Comparison of ENCODE assay signal across 2 cellular contexts in genomic region chr3:188546835-188547670, GRCh38.
TF ChIP-seq lines count a peak whose summit lies in the region.

No MANE protein-coding gene starts in this region.

TF ChIP-seq in IMR-90, 13 proteins besides CTCF, POLR2A, EP300 and RAD21:
- TF ChIP-seq FOS (IDR thresholded peaks at IDR 0.05; ENCODE audit: low read depth, low read length) (peak; percentile 78), CHD1 (IDR thresholded peaks at IDR 0.05; ENCODE audit: low read depth, low read length) (no peak), RFX5 (IDR thresholded peaks at IDR 0.05; ENCODE audit: low read depth, low read length) (no peak), MXI1 (IDR thresholded peaks at IDR 0.05; ENCODE audit: borderline replicate concordance, low read depth, low read length) (no peak), SMC3 (IDR thresholded peaks at IDR 0.05; ENCODE audit: low read depth, low read length) (peak; percentile 18; the same call in 1 of the 2 replicates), MAFK (IDR thresholded peaks at IDR 0.05; ENCODE audit: low read depth, low read length) (peak; percentile 14; the same call in 1 of the 2 replicates), CEBPB (IDR thresholded peaks at IDR 0.05; ENCODE audit: low read depth, low read length) (no peak), MAZ (IDR thresholded peaks at IDR 0.05; ENCODE audit: borderline replicate concordance, low read depth, low read length) (no peak), BHLHE40 (IDR thresholded peaks at IDR 0.05; ENCODE audit: low read depth, low read length) (0 out of 2 replicates have a peak, but pooled peaks have one; percentile 7)
- TF ChIP-seq, protein P1, sequence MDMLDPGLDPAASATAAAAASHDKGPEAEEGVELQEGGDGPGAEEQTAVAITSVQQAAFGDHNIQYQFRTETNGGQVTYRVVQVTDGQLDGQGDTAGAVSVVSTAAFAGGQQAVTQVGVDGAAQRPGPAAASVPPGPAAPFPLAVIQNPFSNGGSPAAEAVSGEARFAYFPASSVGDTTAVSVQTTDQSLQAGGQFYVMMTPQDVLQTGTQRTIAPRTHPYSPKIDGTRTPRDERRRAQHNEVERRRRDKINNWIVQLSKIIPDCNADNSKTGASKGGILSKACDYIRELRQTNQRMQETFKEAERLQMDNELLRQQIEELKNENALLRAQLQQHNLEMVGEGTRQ (IDR thresholded peaks at IDR 0.05; ENCODE audit: low read depth, low read length), result no peak

TF ChIP-seq in HepG2, 621 proteins besides CTCF, POLR2A, EP300 and RAD21 (continues in another document):
- TF ChIP-seq U2AF1 (optimal IDR thresholded peaks at IDR 0.05; ENCODE audit: low read depth, low read length), result no peak
- TF ChIP-seq TEAD3 (CRISPR knock-in tag; optimal IDR thresholded peaks at IDR 0.05; ENCODE audit: borderline replicate concordance), result peak; percentile 93
- no peak for TF ChIP-seq ZBTB39 (CRISPR knock-in tag; IDR thresholded peaks at IDR 0.05)
- TF ChIP-seq FOSL1 (CRISPR knock-in tag; IDR thresholded peaks at IDR 0.05; ENCODE audit: borderline replicate concordance), result peak; percentile 75; the same call in 1 of the 2 replicates
- TF ChIP-seq ZSCAN29 (CRISPR knock-in tag; conservative IDR thresholded peaks at IDR 0.05), result no peak
- no peak for TF ChIP-seq ZNF354B (CRISPR knock-in tag; IDR thresholded peaks at IDR 0.05)
- no peak for TF ChIP-seq ZNF672 (CRISPR knock-in tag; IDR thresholded peaks at IDR 0.05)
- TF ChIP-seq NCOA2 (CRISPR knock-in tag; IDR thresholded peaks at IDR 0.05), result peak; percentile 76
- TF ChIP-seq ZNF616 (CRISPR knock-in tag; IDR thresholded peaks at IDR 0.05; ENCODE audit: low read depth), result no peak
- TF ChIP-seq MXI1 (IDR thresholded peaks at IDR 0.05; ENCODE audit: borderline replicate concordance, low read depth, low read length), result 0 out of 3 replicates have a peak, but pooled peaks have one; percentile 18
- TF ChIP-seq ZNF605 (CRISPR knock-in tag; IDR thresholded peaks at IDR 0.05), result no peak
- peak; percentile 34; the same call in 1 of the 2 replicates for TF ChIP-seq FOXK1 (CRISPR knock-in tag; IDR thresholded peaks at IDR 0.05; ENCODE audit: borderline replicate concordance, low read depth)
- TF ChIP-seq MTERF4 (CRISPR knock-in tag; IDR thresholded peaks at IDR 0.05), result no peak
- no peak for TF ChIP-seq MAF1 (CRISPR knock-in tag; IDR thresholded peaks at IDR 0.05; ENCODE audit: borderline replicate concordance)
- peak; percentile 91 for TF ChIP-seq FOSL2 (CRISPR knock-in tag; IDR thresholded peaks at IDR 0.05)
- TF ChIP-seq ZFP36 (IDR thresholded peaks at IDR 0.05; ENCODE audit: borderline replicate concordance, low read depth, low read length, partially characterized antibody), result no peak
- no peak for TF ChIP-seq POGK (CRISPR knock-in tag; conservative IDR thresholded peaks at IDR 0.05)
- 0 out of 4 replicates have a peak, but pooled peaks of 1 of the 2 experiments have one; percentile 20 for TF ChIP-seq KLF16 (CRISPR knock-in tag; IDR thresholded peaks at IDR 0.05)
- no peak for TF ChIP-seq ONECUT2 (CRISPR knock-in tag; IDR thresholded peaks at IDR 0.05)
- no peak for TF ChIP-seq MYC (CRISPR knock-in tag; IDR thresholded peaks at IDR 0.05; ENCODE audit: borderline replicate concordance)
- TF ChIP-seq, protein P2, sequence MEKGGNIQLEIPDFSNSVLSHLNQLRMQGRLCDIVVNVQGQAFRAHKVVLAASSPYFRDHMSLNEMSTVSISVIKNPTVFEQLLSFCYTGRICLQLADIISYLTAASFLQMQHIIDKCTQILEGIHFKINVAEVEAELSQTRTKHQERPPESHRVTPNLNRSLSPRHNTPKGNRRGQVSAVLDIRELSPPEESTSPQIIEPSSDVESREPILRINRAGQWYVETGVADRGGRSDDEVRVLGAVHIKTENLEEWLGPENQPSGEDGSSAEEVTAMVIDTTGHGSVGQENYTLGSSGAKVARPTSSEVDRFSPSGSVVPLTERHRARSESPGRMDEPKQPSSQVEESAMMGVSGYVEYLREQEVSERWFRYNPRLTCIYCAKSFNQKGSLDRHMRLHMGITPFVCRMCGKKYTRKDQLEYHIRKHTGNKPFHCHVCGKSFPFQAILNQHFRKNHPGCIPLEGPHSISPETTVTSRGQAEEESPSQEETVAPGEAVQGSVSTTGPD (CRISPR knock-in tag; IDR thresholded peaks at IDR 0.05), result no peak
- no peak; the same call in 1 of the 2 replicates for TF ChIP-seq ZNF652 (CRISPR knock-in tag; IDR thresholded peaks at IDR 0.05; ENCODE audit: borderline replicate concordance, low read depth)
- TF ChIP-seq ZNF124 (CRISPR knock-in tag; IDR thresholded peaks at IDR 0.05), result peak; percentile 59; the same call in 1 of the 2 replicates
- 0 out of 2 replicates have a peak, but pooled peaks have one; percentile 27 for TF ChIP-seq ARNTL (CRISPR knock-in tag; IDR thresholded peaks at IDR 0.05)
- TF ChIP-seq GABPA (IDR thresholded peaks at IDR 0.05; ENCODE audit: low read depth, low read length), result no peak
- TF ChIP-seq GABPA (CRISPR knock-in tag; IDR thresholded peaks at IDR 0.05; ENCODE audit: low read depth), result peak; percentile 44; the same call in 1 of the 2 replicates
- TF ChIP-seq ZNF207 (IDR thresholded peaks at IDR 0.05; ENCODE audit: borderline replicate concordance), result no peak
- TF ChIP-seq ZNF850 (CRISPR knock-in tag; conservative IDR thresholded peaks at IDR 0.05), result no peak
- TF ChIP-seq NFIC (IDR thresholded peaks at IDR 0.05; ENCODE audit: low read length), result peak; percentile 70; the same call in 1 of the 2 replicates
- TF ChIP-seq POLR2AphosphoS5 (IDR thresholded peaks at IDR 0.05; ENCODE audit: low read depth, low read length), result no peak
- TF ChIP-seq, protein P3, sequence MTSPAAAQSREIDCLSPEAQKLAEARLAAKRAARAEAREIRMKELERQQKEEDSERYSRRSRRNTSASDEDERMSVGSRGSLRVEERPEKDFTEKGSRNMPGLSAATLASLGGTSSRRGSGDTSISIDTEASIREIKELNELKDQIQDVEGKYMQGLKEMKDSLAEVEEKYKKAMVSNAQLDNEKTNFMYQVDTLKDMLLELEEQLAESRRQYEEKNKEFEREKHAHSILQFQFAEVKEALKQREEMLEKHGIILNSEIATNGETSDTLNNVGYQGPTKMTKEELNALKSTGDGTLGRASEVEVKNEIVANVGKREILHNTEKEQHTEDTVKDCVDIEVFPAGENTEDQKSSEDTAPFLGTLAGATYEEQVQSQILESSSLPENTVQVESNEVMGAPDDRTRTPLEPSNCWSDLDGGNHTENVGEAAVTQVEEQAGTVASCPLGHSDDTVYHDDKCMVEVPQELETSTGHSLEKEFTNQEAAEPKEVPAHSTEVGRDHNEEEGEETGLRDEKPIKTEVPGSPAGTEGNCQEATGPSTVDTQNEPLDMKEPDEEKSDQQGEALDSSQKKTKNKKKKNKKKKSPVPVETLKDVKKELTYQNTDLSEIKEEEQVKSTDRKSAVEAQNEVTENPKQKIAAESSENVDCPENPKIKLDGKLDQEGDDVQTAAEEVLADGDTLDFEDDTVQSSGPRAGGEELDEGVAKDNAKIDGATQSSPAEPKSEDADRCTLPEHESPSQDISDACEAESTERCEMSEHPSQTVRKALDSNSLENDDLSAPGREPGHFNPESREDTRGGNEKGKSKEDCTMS (CRISPR knock-in tag; conservative IDR thresholded peaks at IDR 0.05), result no peak
- TF ChIP-seq ETV5 (CRISPR knock-in tag; IDR thresholded peaks at IDR 0.05; ENCODE audit: borderline replicate concordance), result peak; percentile 93
- no peak for TF ChIP-seq ZNF414 (CRISPR knock-in tag; IDR thresholded peaks at IDR 0.05)
- TF ChIP-seq HNRNPK (IDR thresholded peaks at IDR 0.05; ENCODE audit: low read depth, low read length, poor library complexity, severe bottlenecking), result no peak
- TF ChIP-seq CAMTA2 (CRISPR knock-in tag; IDR thresholded peaks at IDR 0.05; ENCODE audit: borderline replicate concordance), result no peak
- TF ChIP-seq DPF2 (CRISPR knock-in tag; IDR thresholded peaks at IDR 0.05; ENCODE audit: borderline replicate concordance, low read depth), result 0 out of 2 replicates have a peak, but pooled peaks have one; percentile 52
- TF ChIP-seq, protein P4, sequence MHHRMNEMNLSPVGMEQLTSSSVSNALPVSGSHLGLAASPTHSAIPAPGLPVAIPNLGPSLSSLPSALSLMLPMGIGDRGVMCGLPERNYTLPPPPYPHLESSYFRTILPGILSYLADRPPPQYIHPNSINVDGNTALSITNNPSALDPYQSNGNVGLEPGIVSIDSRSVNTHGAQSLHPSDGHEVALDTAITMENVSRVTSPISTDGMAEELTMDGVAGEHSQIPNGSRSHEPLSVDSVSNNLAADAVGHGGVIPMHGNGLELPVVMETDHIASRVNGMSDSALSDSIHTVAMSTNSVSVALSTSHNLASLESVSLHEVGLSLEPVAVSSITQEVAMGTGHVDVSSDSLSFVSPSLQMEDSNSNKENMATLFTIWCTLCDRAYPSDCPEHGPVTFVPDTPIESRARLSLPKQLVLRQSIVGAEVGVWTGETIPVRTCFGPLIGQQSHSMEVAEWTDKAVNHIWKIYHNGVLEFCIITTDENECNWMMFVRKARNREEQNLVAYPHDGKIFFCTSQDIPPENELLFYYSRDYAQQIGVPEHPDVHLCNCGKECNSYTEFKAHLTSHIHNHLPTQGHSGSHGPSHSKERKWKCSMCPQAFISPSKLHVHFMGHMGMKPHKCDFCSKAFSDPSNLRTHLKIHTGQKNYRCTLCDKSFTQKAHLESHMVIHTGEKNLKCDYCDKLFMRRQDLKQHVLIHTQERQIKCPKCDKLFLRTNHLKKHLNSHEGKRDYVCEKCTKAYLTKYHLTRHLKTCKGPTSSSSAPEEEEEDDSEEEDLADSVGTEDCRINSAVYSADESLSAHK (CRISPR knock-in tag; IDR thresholded peaks at IDR 0.05; ENCODE audit: borderline replicate concordance), result no peak
- TF ChIP-seq ARHGAP35 (CRISPR knock-in tag; IDR thresholded peaks at IDR 0.05; ENCODE audit: borderline replicate concordance), result no peak
- TF ChIP-seq, protein P5, sequence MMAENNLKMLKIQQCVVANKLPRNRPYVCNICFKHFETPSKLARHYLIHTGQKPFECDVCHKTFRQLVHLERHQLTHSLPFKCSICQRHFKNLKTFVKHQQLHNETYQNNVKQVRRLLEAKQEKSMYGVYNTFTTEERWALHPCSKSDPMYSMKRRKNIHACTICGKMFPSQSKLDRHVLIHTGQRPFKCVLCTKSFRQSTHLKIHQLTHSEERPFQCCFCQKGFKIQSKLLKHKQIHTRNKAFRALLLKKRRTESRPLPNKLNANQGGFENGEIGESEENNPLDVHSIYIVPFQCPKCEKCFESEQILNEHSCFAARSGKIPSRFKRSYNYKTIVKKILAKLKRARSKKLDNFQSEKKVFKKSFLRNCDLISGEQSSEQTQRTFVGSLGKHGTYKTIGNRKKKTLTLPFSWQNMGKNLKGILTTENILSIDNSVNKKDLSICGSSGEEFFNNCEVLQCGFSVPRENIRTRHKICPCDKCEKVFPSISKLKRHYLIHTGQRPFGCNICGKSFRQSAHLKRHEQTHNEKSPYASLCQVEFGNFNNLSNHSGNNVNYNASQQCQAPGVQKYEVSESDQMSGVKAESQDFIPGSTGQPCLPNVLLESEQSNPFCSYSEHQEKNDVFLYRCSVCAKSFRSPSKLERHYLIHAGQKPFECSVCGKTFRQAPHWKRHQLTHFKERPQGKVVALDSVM (CRISPR knock-in tag; IDR thresholded peaks at IDR 0.05), result no peak
- TF ChIP-seq SOX5 (CRISPR knock-in tag; IDR thresholded peaks at IDR 0.05; ENCODE audit: borderline replicate concordance), result peak; percentile 77; the same call in 1 of the 2 replicates
- TF ChIP-seq FOXO1 (CRISPR knock-in tag; IDR thresholded peaks at IDR 0.05), result peak; percentile 78; the same call in 1 of the 2 replicates
- peak; percentile 46; the same call in 1 of the 2 replicates for TF ChIP-seq MIER3 (CRISPR knock-in tag; IDR thresholded peaks at IDR 0.05; ENCODE audit: borderline replicate concordance)
- TF ChIP-seq SSRP1 (CRISPR knock-in tag; IDR thresholded peaks at IDR 0.05), result no peak
- TF ChIP-seq ZNF883 (CRISPR knock-in tag; IDR thresholded peaks at IDR 0.05; ENCODE audit: not compliant biosample characterization), result no peak
